ENCODE assay signal across 17 cellular contexts in the genomic region with DNA sequence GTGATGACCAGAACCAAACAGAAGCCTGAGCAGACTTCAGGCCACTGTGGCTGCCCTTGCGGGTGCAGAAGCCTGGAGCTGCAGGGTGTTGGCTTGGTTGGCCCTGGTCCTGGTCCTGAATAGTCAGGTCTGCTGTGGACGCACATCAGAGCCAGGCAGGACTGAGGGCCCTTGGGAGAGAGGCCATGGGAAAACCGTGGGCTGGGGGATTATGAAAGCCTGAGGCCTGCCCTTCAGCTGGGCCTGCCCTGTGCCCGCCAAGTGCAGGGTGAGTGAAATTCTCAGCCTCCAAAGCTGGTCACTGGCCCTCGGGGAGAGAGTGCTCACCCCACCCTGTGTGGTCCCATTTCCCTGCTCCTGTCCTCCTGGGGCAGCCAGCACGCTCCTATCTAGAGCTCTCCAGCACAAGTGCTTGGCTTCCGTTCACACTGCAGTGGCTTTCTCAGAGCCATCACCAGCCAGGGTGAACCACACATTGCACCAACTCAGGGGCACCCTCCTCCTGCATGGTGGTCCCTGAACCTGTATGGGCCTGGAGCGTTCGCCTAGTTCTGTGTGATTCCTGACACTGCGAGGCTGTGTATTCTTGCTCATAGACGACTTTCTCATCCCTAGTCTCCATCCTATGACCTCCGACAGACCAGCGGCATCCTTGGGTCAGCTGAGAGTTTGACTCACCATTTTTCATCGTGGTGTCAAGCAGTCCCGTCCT.
"Had no signal": no experiment of that assay in that cellular context is flagged by ENCODE, and none has a peak within 500 bp of the region (broad histone marks: within the 10 kb centered on the region; RNA-seq: fewer than 3 reads in every experiment).

No MANE protein-coding gene starts in this region.

- H3K36me3 Mint-ChIP-seq: activated CD4-positive, alpha-beta memory T cell treated with anti-CD3 and anti-CD28 coated beads for 36 hours; stimulated activated memory B cell treated with anti-CD40 and anti-IgM and Interleukin-4, amounts not matched to agents 10 μg/mL and 1 μg/mL and 100 μg/mL, for 72 hours; type B pancreatic cell had no signal

- DNase-seq: activated B cell treated with CpG ODN at 0.5 μM for 24 hours; activated CD4-positive, alpha-beta memory T cell treated with anti-CD3 and anti-CD28 coated beads for 36 hours; activated CD4-positive, alpha-beta T cell treated with anti-CD3 and anti-CD28 coated beads for 48 hours; activated gamma-delta T cell; activated naive CD4-positive, alpha-beta T cell treated with anti-CD3 and anti-CD28 coated beads, Interleukin-2, amount 50 U/mL, for 16 hours; activated naive CD8-positive, alpha-beta T cell treated with anti-CD3 and anti-CD28 coated beads, Interleukin-2, amount 50 U/mL, for 24 hours; activated T-cell treated with anti-CD3 and anti-CD28 coated beads, Interleukin-2, amount 50 U/mL, for 48 hours; foreskin fibroblast; kidney glomerular epithelial cell; left lung; small intestine; stimulated activated CD4-positive, alpha-beta T cell treated with anti-CD3 and anti-CD28 coated beads, Interleukin-2, amount 100 ng/mL, for 24 hours; T1000 had no signal

- ATAC-seq: left lung; sciatic nerve; stimulated activated memory B cell treated with anti-CD40 and anti-IgM and Interleukin-4, amounts not matched to agents 10 μg/mL and 1 μg/mL and 100 μg/mL, for 72 hours had no signal

- H3K4me3 Mint-ChIP-seq: activated B cell treated with CpG ODN at 0.5 μM for 24 hours; activated CD4-positive, alpha-beta memory T cell treated with anti-CD3 and anti-CD28 coated beads for 36 hours; activated naive CD8-positive, alpha-beta T cell treated with anti-CD3 and anti-CD28 coated beads, Interleukin-2, amount 50 U/mL, for 24 hours; stimulated activated memory B cell treated with anti-CD40 and anti-IgM and Interleukin-4, amounts not matched to agents 10 μg/mL and 1 μg/mL and 100 μg/mL, for 72 hours; T-helper 1 cell treated with Interleukin-12 subunit alpha and Interleukin-12 subunit beta and Interleukin-4 antibody, amounts not matched to agents 30 μg/mL and 1 μg/mL, for 36 hours; type B pancreatic cell had no signal

- H3K4me1 Mint-ChIP-seq: activated B cell treated with CpG ODN at 0.5 μM for 24 hours; stimulated activated memory B cell treated with anti-CD40 and anti-IgM and Interleukin-4, amounts not matched to agents 10 μg/mL and 1 μg/mL and 100 μg/mL, for 72 hours had no signal

- H3K27ac Mint-ChIP-seq: activated B cell treated with CpG ODN at 0.5 μM for 24 hours; activated CD4-positive, alpha-beta memory T cell treated with anti-CD3 and anti-CD28 coated beads for 36 hours; activated naive CD8-positive, alpha-beta T cell treated with anti-CD3 and anti-CD28 coated beads, Interleukin-2, amount 50 U/mL, for 24 hours; stimulated activated memory B cell treated with anti-CD40 and anti-IgM and Interleukin-4, amounts not matched to agents 10 μg/mL and 1 μg/mL and 100 μg/mL, for 72 hours; T-helper 1 cell treated with Interleukin-12 subunit alpha and Interleukin-12 subunit beta and Interleukin-4 antibody, amounts not matched to agents 30 μg/mL and 1 μg/mL, for 36 hours; type B pancreatic cell had no signal

- H3K27me3 Mint-ChIP-seq: activated B cell treated with CpG ODN at 0.5 μM for 24 hours; activated CD4-positive, alpha-beta memory T cell treated with anti-CD3 and anti-CD28 coated beads for 36 hours had no signal

- H3K9me3 Mint-ChIP-seq: activated B cell treated with CpG ODN at 0.5 μM for 24 hours; activated CD4-positive, alpha-beta memory T cell treated with anti-CD3 and anti-CD28 coated beads for 36 hours; activated naive CD8-positive, alpha-beta T cell treated with anti-CD3 and anti-CD28 coated beads, Interleukin-2, amount 50 U/mL, for 24 hours; stimulated activated memory B cell treated with anti-CD40 and anti-IgM and Interleukin-4, amounts not matched to agents 10 μg/mL and 1 μg/mL and 100 μg/mL, for 72 hours; T-helper 1 cell treated with Interleukin-12 subunit alpha and Interleukin-12 subunit beta and Interleukin-4 antibody, amounts not matched to agents 30 μg/mL and 1 μg/mL, for 36 hours; type B pancreatic cell had no signal
